1 cellular context compared by ENCODE assay signal in the genomic region with DNA sequence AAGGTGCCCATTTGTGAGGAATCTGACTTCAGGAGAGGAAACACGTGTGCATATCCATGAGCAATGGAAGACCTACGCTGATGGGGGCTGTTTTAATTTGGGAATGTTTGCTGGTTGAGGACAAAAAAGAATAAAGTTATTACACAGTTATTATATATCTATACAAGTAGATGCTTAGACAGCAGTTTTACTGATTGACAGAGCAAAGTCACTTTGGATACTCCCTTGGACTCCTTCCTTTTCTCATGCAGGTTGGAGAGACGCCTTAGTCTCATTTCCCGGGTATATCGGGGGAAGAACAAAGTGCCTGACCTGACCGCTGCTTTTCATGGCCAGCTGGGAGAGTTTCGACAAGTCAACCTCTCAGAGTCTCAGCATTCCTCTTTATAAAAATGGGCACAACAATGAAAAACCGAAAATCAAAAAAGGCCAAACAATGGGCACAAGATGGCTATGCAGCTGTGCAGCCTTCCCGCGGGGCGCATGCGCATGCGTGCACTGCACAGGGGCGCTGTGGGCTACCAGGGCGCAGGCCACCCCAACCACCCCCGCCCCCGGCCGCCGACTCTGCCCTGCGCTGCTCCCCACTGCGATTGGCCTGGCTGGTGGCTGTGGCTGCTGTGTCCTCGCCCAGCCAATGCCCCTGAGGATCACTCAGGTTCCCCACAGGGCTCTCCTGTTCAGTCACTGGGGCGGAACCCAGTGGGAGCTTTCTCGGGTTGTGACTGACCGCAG.
A peak's percentile ranks its signal among the peaks of the same experiment; 100 is the strongest.
TF ChIP-seq lines count a peak whose summit lies in the region.

No MANE protein-coding gene starts in this region.

TF ChIP-seq in HepG2, 621 proteins besides CTCF, POLR2A, EP300 and RAD21 (continued from another document):
- no peak for TF ChIP-seq ZXDC (CRISPR knock-in tag; IDR thresholded peaks at IDR 0.05)
- TF ChIP-seq, protein P1, sequence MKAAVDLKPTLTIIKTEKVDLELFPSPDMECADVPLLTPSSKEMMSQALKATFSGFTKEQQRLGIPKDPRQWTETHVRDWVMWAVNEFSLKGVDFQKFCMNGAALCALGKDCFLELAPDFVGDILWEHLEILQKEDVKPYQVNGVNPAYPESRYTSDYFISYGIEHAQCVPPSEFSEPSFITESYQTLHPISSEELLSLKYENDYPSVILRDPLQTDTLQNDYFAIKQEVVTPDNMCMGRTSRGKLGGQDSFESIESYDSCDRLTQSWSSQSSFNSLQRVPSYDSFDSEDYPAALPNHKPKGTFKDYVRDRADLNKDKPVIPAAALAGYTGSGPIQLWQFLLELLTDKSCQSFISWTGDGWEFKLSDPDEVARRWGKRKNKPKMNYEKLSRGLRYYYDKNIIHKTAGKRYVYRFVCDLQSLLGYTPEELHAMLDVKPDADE (CRISPR knock-in tag; IDR thresholded peaks at IDR 0.05): no peak
- no peak for TF ChIP-seq ZZZ3 (CRISPR knock-in tag; IDR thresholded peaks at IDR 0.05; ENCODE audit: borderline replicate concordance)
- no peak for TF ChIP-seq BCL3 (CRISPR knock-in tag; IDR thresholded peaks at IDR 0.05)
- TF ChIP-seq, protein P2, sequence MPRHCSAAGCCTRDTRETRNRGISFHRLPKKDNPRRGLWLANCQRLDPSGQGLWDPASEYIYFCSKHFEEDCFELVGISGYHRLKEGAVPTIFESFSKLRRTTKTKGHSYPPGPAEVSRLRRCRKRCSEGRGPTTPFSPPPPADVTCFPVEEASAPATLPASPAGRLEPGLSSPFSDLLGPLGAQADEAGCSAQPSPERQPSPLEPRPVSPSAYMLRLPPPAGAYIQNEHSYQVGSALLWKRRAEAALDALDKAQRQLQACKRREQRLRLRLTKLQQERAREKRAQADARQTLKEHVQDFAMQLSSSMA (CRISPR knock-in tag; IDR thresholded peaks at IDR 0.05): no peak
- no peak for TF ChIP-seq ZNF235 (CRISPR knock-in tag; IDR thresholded peaks at IDR 0.05; ENCODE audit: borderline replicate concordance)
- TF ChIP-seq TBL1XR1 (IDR thresholded peaks at IDR 0.05; ENCODE audit: borderline replicate concordance, low read length, partially characterized antibody): no peak
- TF ChIP-seq IRF2 (CRISPR knock-in tag; IDR thresholded peaks at IDR 0.05): no peak
- no peak for TF ChIP-seq ZNF607 (CRISPR knock-in tag; IDR thresholded peaks at IDR 0.05; ENCODE audit: borderline replicate concordance)
- TF ChIP-seq ZNF446 (CRISPR knock-in tag; IDR thresholded peaks at IDR 0.05): no peak
- TF ChIP-seq RBM22 (optimal IDR thresholded peaks at IDR 0.05; ENCODE audit: low read length): peak; percentile 72
- TF ChIP-seq, protein P3, sequence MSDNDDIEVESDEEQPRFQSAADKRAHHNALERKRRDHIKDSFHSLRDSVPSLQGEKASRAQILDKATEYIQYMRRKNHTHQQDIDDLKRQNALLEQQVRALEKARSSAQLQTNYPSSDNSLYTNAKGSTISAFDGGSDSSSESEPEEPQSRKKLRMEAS (IDR thresholded peaks at IDR 0.05): no peak
- TF ChIP-seq ZNF576 (CRISPR knock-in tag; IDR thresholded peaks at IDR 0.05): no peak
- TF ChIP-seq ZNF224 (CRISPR knock-in tag; IDR thresholded peaks at IDR 0.05): no peak
- TF ChIP-seq AFF4 (CRISPR knock-in tag; IDR thresholded peaks at IDR 0.05): no peak
- peak; percentile 32; the same call in 1 of the 2 replicates for TF ChIP-seq ZNF687 (CRISPR knock-in tag; IDR thresholded peaks at IDR 0.05)
- TF ChIP-seq ARNT2 (CRISPR knock-in tag; IDR thresholded peaks at IDR 0.05; ENCODE audit: low read depth): no peak
- no peak for TF ChIP-seq ZNF460 (CRISPR knock-in tag; IDR thresholded peaks at IDR 0.05; ENCODE audit: borderline replicate concordance)
- no peak for TF ChIP-seq HMGA1 (CRISPR knock-in tag; conservative IDR thresholded peaks at IDR 0.05)
- no peak for TF ChIP-seq ATF4 (CRISPR knock-in tag; IDR thresholded peaks at IDR 0.05)
- no peak for TF ChIP-seq KLF13 (CRISPR knock-in tag; IDR thresholded peaks at IDR 0.05)
- no peak for TF ChIP-seq ZNF678 (CRISPR knock-in tag; IDR thresholded peaks at IDR 0.05)
- TF ChIP-seq NFE2 (CRISPR knock-in tag; IDR thresholded peaks at IDR 0.05): no peak
- no peak for TF ChIP-seq ZFP36 (IDR thresholded peaks at IDR 0.05; ENCODE audit: borderline replicate concordance, low read depth, low read length, partially characterized antibody)
- no peak for TF ChIP-seq SP140L (CRISPR knock-in tag; IDR thresholded peaks at IDR 0.05; ENCODE audit: borderline replicate concordance)
TF ChIP-seq in HepG2: peak in this region for 11.
